ENCODE assay signal across 19 cellular contexts in the genomic region with DNA sequence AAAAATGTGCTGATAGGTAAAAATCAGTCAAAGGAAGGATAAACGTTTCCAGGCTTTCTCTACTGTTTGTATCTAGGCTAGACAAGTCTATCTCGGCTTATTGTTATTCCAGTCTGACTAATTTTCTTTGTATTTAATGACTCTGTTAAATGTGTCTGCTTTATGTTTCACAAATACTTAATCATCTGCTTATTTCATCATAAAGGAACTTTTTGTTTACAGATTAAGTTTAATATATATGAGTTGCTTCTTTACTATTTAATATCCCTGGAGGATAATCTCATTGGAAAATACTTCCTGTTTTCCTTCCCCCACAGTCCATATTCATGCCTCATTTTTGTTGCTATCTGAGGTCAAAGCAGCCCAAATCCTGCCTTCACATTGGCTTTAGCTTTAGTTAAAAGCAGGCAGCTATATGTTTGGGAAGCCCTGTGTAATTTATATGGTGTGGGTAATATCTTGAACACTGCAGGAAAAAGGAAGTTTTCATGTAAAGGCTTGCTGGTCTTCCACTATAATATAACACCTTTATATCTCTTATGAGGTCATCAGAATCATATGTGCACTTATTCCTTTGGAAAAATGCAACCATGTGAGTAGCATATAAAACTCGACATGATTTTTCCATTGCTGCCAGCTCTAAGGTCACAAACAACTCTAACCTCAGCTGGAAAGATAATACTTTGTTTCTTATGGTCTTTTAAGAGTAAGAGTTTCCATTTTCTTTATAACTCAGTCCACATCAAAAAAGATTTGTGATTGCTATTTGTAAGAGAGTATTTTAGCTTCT.
DNase-seq lines count a peak whose midpoint lies in the region; ATAC-seq and TF ChIP-seq lines count a peak whose summit lies in the region.
"Had no signal": no experiment of that assay in that cellular context is flagged by ENCODE, and none has a peak within 500 bp of the region (broad histone marks: within the 10 kb centered on the region; RNA-seq: fewer than 3 reads in every experiment).

No MANE protein-coding gene starts in this region.

- no peaks in the 10 kb centered on the region for H3K27me3 Mint-ChIP-seq in CD8-positive, alpha-beta T cell (ENCODE audit: low read depth)
- H3K27me3 Mint-ChIP-seq: B cell had no signal

- peaks cover 7% of the 10 kb centered on the region for H3K9me3 Mint-ChIP-seq in CD8-positive, alpha-beta T cell

- intact Hi-C loops in A673 (cut with micrococcal nuclease; ENCODE audit: unreplicated experiment) (loop anchor here (5.0 kb wide), 2 partner anchors 91 to 891 kb away; no protein-coding TSS in a partner anchor), posterior vena cava (cut with DNase I) (no loop called here)
- intact Hi-C loops in CD8-positive, alpha-beta T cell (cut with DNase I, micrococcal nuclease): no loop called here

- no peaks in the 10 kb centered on the region for H3K4me1 Mint-ChIP-seq in CD8-positive, alpha-beta T cell (ENCODE audit: low read depth)
- H3K4me1 Mint-ChIP-seq: B cell, CD14-positive monocyte had no signal

- ATAC-seq in CD8-positive, alpha-beta T cell: no peak
- ATAC-seq: GM12878 had no signal

- no peak overlapping the region for H3K27ac Mint-ChIP-seq in CD8-positive, alpha-beta T cell
- H3K27ac Mint-ChIP-seq: B cell, CD14-positive monocyte had no signal

- DNase-seq in A673 (ENCODE audit: low spot score) (peak; percentile 89), dermis blood vessel endothelial cell (peak; percentile 23), kidney glomerular epithelial cell (lab: John Stamatoyannopoulos, UW) (peak; percentile 22), GM03348 (ENCODE audit: low spot score) (no peak), middle frontal gyrus (ENCODE audit: extremely low spot score, low spot score) (no peak), posterior vena cava (ENCODE audit: low spot score) (no peak)
- DNase-seq in CD8-positive, alpha-beta T cell: no peak
- DNase-seq: DMS79, MM.1S, NCI-H1048, NCI-H1436, NCI-H187 treated with DMSO at 0.1 percent for 48 hours, NCI-H2107, NCI-H446 treated with DMSO at 0.1 percent for 48 hours, NCI-H69 had no signal

- H3K36me3 Mint-ChIP-seq in CD8-positive, alpha-beta T cell: no peaks in the 10 kb centered on the region
- H3K36me3 Mint-ChIP-seq: CD14-positive monocyte had no signal

- no peak overlapping the region for H3K9ac ChIP-seq in HUES6 (ENCODE audit: low read length)

- CTCF ChIA-PET in A673 (lab: Charles Lee): no interaction called here
- CTCF ChIA-PET in CD8-positive, alpha-beta T cell (lab: Charles Lee): no interaction called here

- BruUV-seq in A673 (replicated peaks; lab: Mats Ljungman, UMichigan): TSS peak; percentile 46

- H3K27me3 ChIP-seq in A673 (replicated peaks; ENCODE audit: insufficient read depth, low read depth, low read length, poor library complexity) (no peaks in the 10 kb centered on the region), HUES6 (ENCODE audit: control insufficient read depth, insufficient read depth, low read length) (no peaks in the 10 kb centered on the region)
- no peaks in the 10 kb centered on the region for H3K27me3 ChIP-seq in CD8-positive, alpha-beta T cell (ENCODE audit: insufficient read depth, low read length)

- H3K9me3 ChIP-seq in A673 (ENCODE audit: low read depth, low read length, poor library complexity, severe bottlenecking) (peaks cover 14% of the 10 kb centered on the region), HUES6 (ENCODE audit: control insufficient read depth, insufficient read depth, low read depth, low read length) (no peaks in the 10 kb centered on the region)
- H3K9me3 ChIP-seq in CD8-positive, alpha-beta T cell (ENCODE audit: low read length): no peaks in the 10 kb centered on the region

- no peak overlapping the region for H3K4me3 Mint-ChIP-seq in CD8-positive, alpha-beta T cell
- H3K4me3 Mint-ChIP-seq: B cell, CD14-positive monocyte had no signal

- TF ChIP-seq CTCF in A673 (conservative IDR thresholded peaks at IDR 0.05; ENCODE audit: low read depth, low read length): no peak
- TF ChIP-seq CTCF in CD8-positive, alpha-beta T cell (IDR thresholded peaks at IDR 0.05): no peak

- H3K27ac ChIP-seq in A673 (ENCODE audit: low read depth, low read length, poor library complexity, severe bottlenecking): peak overlapping the region; percentile 81
- peak overlapping the region; percentile 14; the same call in 1 of the 2 replicates for H3K27ac ChIP-seq in HUES6 (ENCODE audit: low read depth, low read length)
- H3K27ac ChIP-seq in CD8-positive, alpha-beta T cell (ENCODE audit: low read depth, low read length): no peak overlapping the region

- H3K4me1 ChIP-seq in A673 (ENCODE audit: insufficient read depth, low read length, poor library complexity, severe bottlenecking): peaks cover 74% of the 10 kb centered on the region
- H3K4me1 ChIP-seq in HUES6 (ENCODE audit: control insufficient read depth, insufficient read depth, low read length): peaks cover 9% of the 10 kb centered on the region; the same call in 1 of the 2 replicates
- H3K4me1 ChIP-seq in CD8-positive, alpha-beta T cell (ENCODE audit: insufficient read depth, low read length): no peaks in the 10 kb centered on the region

- H3K36me3 ChIP-seq in A673 (ENCODE audit: insufficient read depth, low read length, poor library complexity, severe bottlenecking) (peaks cover 8% of the 10 kb centered on the region), HUES6 (ENCODE audit: control insufficient read depth, insufficient read depth, low read length) (no peaks in the 10 kb centered on the region)
- no peaks in the 10 kb centered on the region for H3K36me3 ChIP-seq in CD8-positive, alpha-beta T cell (ENCODE audit: insufficient read depth, low read length)

- no peak overlapping the region for H3K4me3 ChIP-seq in A673 (ENCODE audit: low read depth, low read length, poor library complexity, severe bottlenecking)
- H3K4me3 ChIP-seq in HUES6 (ENCODE audit: low read depth, low read length): no peak overlapping the region
- H3K4me3 ChIP-seq in CD8-positive, alpha-beta T cell (ENCODE audit: low read depth, low read length): no peak overlapping the region
- H3K4me3 ChIP-seq: GM12878 had no signal

- POLR2A ChIA-PET in A673 (lab: Charles Lee; ENCODE audit: low non-redundant PET): interaction anchor here (0.7 kb wide), 1 partner anchor 22 kb away, joined by 3 read pairs; no protein-coding TSS in a partner anchor
- POLR2A ChIA-PET in CD8-positive, alpha-beta T cell (lab: Charles Lee): no interaction called here

Comparison
In these comparisons a context has a peak if more than half of its experiments do, and no peak if none do; other contexts are left out.
1. DNase-seq: peak in A673 (single experiment), dermis blood vessel endothelial cell (single experiment) and kidney glomerular epithelial cell (single experiment); none in GM03348 (single experiment), middle frontal gyrus (single experiment), posterior vena cava (single experiment) and CD8-positive, alpha-beta T cell (0 of 7).